ENCODE assay signal across 18 cellular contexts in the genomic region with DNA sequence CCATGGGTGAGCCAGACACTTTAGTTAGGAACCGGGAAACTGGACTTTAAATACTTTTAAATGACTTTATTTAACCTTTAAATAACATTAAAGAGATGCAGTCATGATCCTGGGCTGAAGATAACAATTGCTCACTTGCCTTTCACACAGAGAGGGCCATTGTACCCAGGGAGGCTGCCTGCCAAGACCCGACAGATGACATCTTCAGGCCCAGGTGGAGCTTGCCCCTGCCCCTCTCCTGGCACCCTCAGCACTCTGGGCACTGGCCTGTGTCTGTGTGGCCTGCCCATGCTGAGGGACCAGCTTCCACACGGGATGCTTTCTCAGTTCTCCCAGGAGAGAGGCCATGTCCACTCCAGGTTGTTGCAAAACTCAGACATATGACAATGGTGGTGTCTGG.
DNase-seq lines count a peak whose midpoint lies in the region; ATAC-seq and TF ChIP-seq lines count a peak whose summit lies in the region.
"Had no signal": no experiment of that assay in that cellular context is flagged by ENCODE, and none has a peak within 500 bp of the region (broad histone marks: within the 10 kb centered on the region; RNA-seq: fewer than 3 reads in every experiment).

No MANE protein-coding gene starts in this region.

- no peak for TF ChIP-seq POLR2A in GM18505 (IDR thresholded peaks at IDR 0.05; ENCODE audit: borderline replicate concordance, extremely low read depth, insufficient read depth, insufficient read length)

- intact Hi-C loops in dorsolateral prefrontal cortex (cut with DNase I): loop anchor here in 1 of 2 donors (2.0 kb wide), 1 partner anchor 29 kb away; no protein-coding TSS in a partner anchor

- no peak overlapping the region for H3K4me3 ChIP-seq in dorsolateral prefrontal cortex

- ATAC-seq in GM18505 (IDR thresholded peaks at IDR 0.05; ENCODE audit: unreplicated experiment): no peak
- ATAC-seq in GM19455 (IDR thresholded peaks at IDR 0.05; ENCODE audit: unreplicated experiment): no peak
- ATAC-seq: SK-N-SH treated with all-trans-retinoic acid at 6 μM for 48 hours had no signal

- no peak for TF ChIP-seq CTCF in dorsolateral prefrontal cortex (IDR thresholded peaks at IDR 0.05 in 54 of 56, conservative IDR thresholded peaks at IDR 0.05 in 2 of 56; ENCODE audit: low read depth in 1 of 56, partially characterized antibody in 56 of 56)

- no peaks in the 10 kb centered on the region for H3K27me3 ChIP-seq in dorsolateral prefrontal cortex

- DNase-seq in dorsolateral prefrontal cortex: peak; percentile 16 to 88 (median 73)
- DNase-seq in midbrain (lab: John Stamatoyannopoulos, UW): peak; percentile 52
- DNase-seq in substantia nigra (lab: John Stamatoyannopoulos, UW): peak in 44 of 49 donors; percentile 16 to 86 (median 56)
- no peak for DNase-seq in DMS114 treated with DMSO at 0.1 percent for 48 hours (lab: John Stamatoyannopoulos, UW; ENCODE audit: unreplicated experiment)
- DNase-seq: ACHN; Calu3; CD4-positive, alpha-beta memory T cell; DMS79; GOT3; KG1; NCI-H1436; NCI-H2081; NCI-H526; SHP77 treated with DMSO at 0.1 percent for 48 hours had no signal

- H3K27ac ChIP-seq in angular gyrus (ENCODE audit: low read depth, low read length) (peak overlapping the region; percentile 79), dorsolateral prefrontal cortex (peak overlapping the region in 55 of 59 donors; percentile 2 to 88 (median 66)), substantia nigra (ENCODE audit: low read depth, low read length, poor library complexity, severe bottlenecking) (peak overlapping the region; percentile 81)
